ENCODE assay signal across 9 cellular contexts in the genomic region with DNA sequence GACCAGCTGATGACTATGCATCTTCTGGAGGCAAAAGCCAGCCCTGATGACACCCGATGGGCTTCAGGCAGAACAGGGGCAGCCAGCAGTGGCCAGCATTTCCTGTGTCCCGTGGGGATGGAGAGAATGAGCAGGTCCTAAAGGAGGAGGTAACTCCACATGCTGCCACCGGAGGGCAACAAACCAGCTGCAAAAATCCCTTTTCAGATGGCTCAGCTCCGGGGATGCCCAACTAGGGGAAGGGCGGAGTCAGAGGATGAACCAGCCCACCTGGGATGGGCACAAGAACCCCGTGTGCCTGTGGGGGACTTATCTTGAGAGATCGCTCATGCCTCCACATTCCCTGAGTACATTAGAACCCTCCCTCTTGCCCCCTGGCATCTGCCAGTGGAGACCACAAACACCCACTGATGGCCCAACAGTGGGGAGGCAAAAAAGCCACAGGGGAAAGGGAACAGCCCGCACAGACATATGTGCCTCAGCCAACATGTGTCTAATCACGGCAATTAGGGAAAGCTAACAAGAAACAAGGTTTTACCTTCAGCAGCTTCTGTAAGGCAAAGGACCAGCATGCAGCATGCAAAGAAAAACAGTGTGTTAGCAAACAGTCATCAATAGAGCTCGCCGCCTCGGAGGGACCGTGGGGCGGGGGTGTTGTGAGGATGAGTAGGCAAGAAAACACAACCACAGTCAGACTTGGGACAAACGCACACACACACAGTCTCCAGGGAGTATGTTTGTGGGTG.
A peak's percentile ranks its signal among the peaks of the same experiment; 100 is the strongest.
DNase-seq lines count a peak whose midpoint lies in the region; ATAC-seq and TF ChIP-seq lines count a peak whose summit lies in the region.
"Had no signal": no experiment of that assay in that cellular context is flagged by ENCODE, and none has a peak within 500 bp of the region (broad histone marks: within the 10 kb centered on the region; RNA-seq: fewer than 3 reads in every experiment).

No MANE protein-coding gene starts in this region.

- peaks cover 3% of the 10 kb centered on the region for H3K4me1 ChIP-seq in CD8-positive, alpha-beta T cell (ENCODE audit: insufficient read depth, low read length)

- no peak for TF ChIP-seq CTCF in CD8-positive, alpha-beta T cell (IDR thresholded peaks at IDR 0.05)
- peak; percentile 41 for TF ChIP-seq CTCF in HL-60 (IDR thresholded peaks at IDR 0.05; ENCODE audit: insufficient read depth, low read length)

- no peaks in the 10 kb centered on the region for H3K27me3 Mint-ChIP-seq in CD8-positive, alpha-beta T cell (ENCODE audit: low read depth)
- H3K27me3 Mint-ChIP-seq: memory B cell had no signal

- H3K27me3 ChIP-seq in CD8-positive, alpha-beta T cell (ENCODE audit: insufficient read depth, low read length), result no peaks in the 10 kb centered on the region
- no peaks in the 10 kb centered on the region for H3K27me3 ChIP-seq in HL-60 (ENCODE audit: insufficient read depth, poor library complexity, severe bottlenecking)

- H3K9me3 ChIP-seq in CD8-positive, alpha-beta T cell (ENCODE audit: low read length), result no peaks in the 10 kb centered on the region

- peak in 4 of 7 experiments; percentile 13 to 38 (median 35) for DNase-seq in CD8-positive, alpha-beta T cell
- DNase-seq in HL-60 (ENCODE audit: low read depth in 1 of 2, low spot score in 1 of 2) (peak in 1 of 2 experiments; percentile 63), OCI-M1 (lab: John Stamatoyannopoulos, UW) (peak; percentile 61), islet precursor cell (peak; percentile 86)
- peak; percentile 33 for DNase-seq in activated naive CD4-positive, alpha-beta T cell treated with Interleukin-2 at 50 U/mL for 16 hours

- no peak overlapping the region for H3K4me3 ChIP-seq in CD8-positive, alpha-beta T cell (ENCODE audit: low read depth, low read length)
- no peak overlapping the region for H3K4me3 ChIP-seq in HL-60 (replicated peaks; ENCODE audit: insufficient read depth, low read length)

- H3K27ac Mint-ChIP-seq in CD8-positive, alpha-beta T cell, result no peak overlapping the region
- H3K27ac Mint-ChIP-seq: memory B cell had no signal

- intact Hi-C loops in CD8-positive, alpha-beta T cell (cut with DNase I, micrococcal nuclease), result loop anchor here (5.0 to 10.0 kb wide), 3 partner anchors 351 to 469 kb away; a partner anchor contains a TSS

- no peak overlapping the region for H3K4me3 Mint-ChIP-seq in CD8-positive, alpha-beta T cell
- H3K4me3 Mint-ChIP-seq: memory B cell had no signal

- H3K36me3 ChIP-seq in CD8-positive, alpha-beta T cell (ENCODE audit: insufficient read depth, low read length), result peaks cover 39% of the 10 kb centered on the region

- peaks cover 2% of the 10 kb centered on the region for H3K4me1 Mint-ChIP-seq in CD8-positive, alpha-beta T cell (ENCODE audit: low read depth)

- no peaks in the 10 kb centered on the region for H3K9me3 Mint-ChIP-seq in CD8-positive, alpha-beta T cell
- H3K9me3 Mint-ChIP-seq: memory B cell had no signal

- CTCF ChIA-PET in CD8-positive, alpha-beta T cell (lab: Charles Lee), result interaction anchor here (0.6 to 12.7 kb wide), 35 partner anchors 7 to 472 kb away, joined by 3 to 368 read pairs (median 5); no protein-coding TSS in a partner anchor

- no peak overlapping the region for H3K27ac ChIP-seq in CD8-positive, alpha-beta T cell (ENCODE audit: low read depth, low read length)
- H3K27ac ChIP-seq in HL-60 (replicated peaks) (peak overlapping the region; percentile 47), temporal lobe (ENCODE audit: low read depth, low read length) (peak overlapping the region; percentile 87)

- peaks cover 64% of the 10 kb centered on the region for H3K36me3 Mint-ChIP-seq in CD8-positive, alpha-beta T cell

- POLR2A ChIA-PET in CD8-positive, alpha-beta T cell (lab: Charles Lee), result interaction anchor here (1.4 kb wide), 1 partner anchor 164 kb away, joined by 3 read pairs; no protein-coding TSS in a partner anchor

- ATAC-seq in CD8-positive, alpha-beta T cell, result peak; percentile 44
- no peak for ATAC-seq in HG02981 (IDR thresholded peaks at IDR 0.05; ENCODE audit: unreplicated experiment)
- no peak for ATAC-seq in HG02840 (IDR thresholded peaks at IDR 0.05; ENCODE audit: low FRiP score, unreplicated experiment)
